Comparison of ENCODE assay signal across 8 cellular contexts in genomic region chr14:91119556-91120311, GRCh38. TPM values are rescaled to one million over a fixed set of nuclear protein-coding genes. Genes with fewer than 3 reads are reported as not detected.
DNase-seq lines count a peak whose midpoint lies in the region; ATAC-seq and TF ChIP-seq lines count a peak whose summit lies in the region.

No MANE protein-coding gene starts in this region.

- ATAC-seq in RWPE2 (ENCODE audit: low read depth) (peak; percentile 71), GM21529 (IDR thresholded peaks at IDR 0.05; ENCODE audit: unreplicated experiment) (no peak)

- no peak for TF ChIP-seq POLR2A in erythroblast (IDR thresholded peaks at IDR 0.05; ENCODE audit: low read length)

- no peak overlapping the region for H3K4me3 ChIP-seq in RWPE2 (ENCODE audit: severe bottlenecking)

- H3K36me3 ChIP-seq in RWPE2 (ENCODE audit: low read depth) = no peaks in the 10 kb centered on the region; the same call in 1 of the 2 replicates

- DNase-seq in GM03348 (ENCODE audit: low spot score) = peak; percentile 45
- DNase-seq in RWPE2 (ENCODE audit: low spot score) = no peak
- peak; percentile 36 to 39 for DNase-seq in erythroblast (lab: John Stamatoyannopoulos, UW)
- DNase-seq in renal cortical epithelial cell (ENCODE audit: low read depth) = peak; percentile 91
- no peak for DNase-seq in NCI-H187 treated with DMSO at 0.1 percent for 48 hours (lab: John Stamatoyannopoulos, UW)
- DNase-seq in DMS153 (lab: John Stamatoyannopoulos, UW) = no peak
- DNase-seq in NOMO-1 treated with dmso at 0.1 percent for 144 hours (lab: John Stamatoyannopoulos, UW; ENCODE audit: unreplicated experiment) = no peak

- H3K4me1 ChIP-seq in RWPE2 (ENCODE audit: insufficient read depth, poor library complexity, severe bottlenecking) = peaks cover 33% of the 10 kb centered on the region

- no peaks in the 10 kb centered on the region for H3K9me3 ChIP-seq in RWPE2 (ENCODE audit: severe bottlenecking)

- no peak for TF ChIP-seq CTCF in RWPE2 (IDR thresholded peaks at IDR 0.05; ENCODE audit: poor library complexity, severe bottlenecking)

- peak overlapping the region; percentile 52 for H3K27ac ChIP-seq in RWPE2 (ENCODE audit: poor library complexity, severe bottlenecking)

- H3K27me3 ChIP-seq in RWPE2 (ENCODE audit: insufficient read depth, poor library complexity, severe bottlenecking) = no peaks in the 10 kb centered on the region

RNA-seq across cellular contexts. Expression of gene DGLUCY, which starts 5.9 kb away (rescaled TPM):
- total RNA-seq in renal cortical epithelial cell = 53.7 and 56.8 TPM in 2 replicates

RNA-seq across cellular contexts. Expression of gene RPS6KA5, which starts 59.3 kb away (rescaled TPM):
- 3.3 TPM in 2 replicates for total RNA-seq in renal cortical epithelial cell

Comparison
In these comparisons a context has a peak if more than half of its experiments do, and no peak if none do; other contexts are left out.
1. DNase-seq: peak in GM03348 (single experiment), erythroblast (2 of 2) and renal cortical epithelial cell (single experiment); none in RWPE2 (single experiment), NCI-H187 treated with DMSO at 0.1 percent for 48 hours (single experiment), DMS153 (single experiment) and NOMO-1 treated with dmso at 0.1 percent for 144 hours (single experiment).